ENCODE assay signal across 12 cellular contexts in the genomic region with DNA sequence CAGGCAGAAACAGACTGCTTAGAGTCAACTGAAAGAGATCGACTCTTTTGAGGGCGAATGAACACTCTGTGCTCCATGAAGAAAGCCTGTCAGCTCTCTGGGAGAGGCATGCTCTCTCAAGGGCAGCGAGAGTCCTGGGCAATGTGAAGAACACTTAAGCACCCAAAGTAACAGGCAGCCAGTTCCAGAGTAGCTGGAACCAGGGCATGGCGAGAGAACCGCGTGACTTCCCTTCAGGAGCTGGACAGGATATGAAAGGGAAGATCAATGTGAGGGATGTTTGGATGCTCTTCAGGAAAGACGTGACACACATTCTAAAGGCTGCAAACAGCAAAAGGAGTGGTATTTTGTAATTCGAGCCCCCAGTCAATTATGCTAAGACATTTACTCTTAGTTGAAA. TPM values are rescaled to one million over a fixed set of nuclear protein-coding genes. Genes with fewer than 3 reads are reported as not detected.
A peak's percentile ranks its signal among the peaks of the same experiment; 100 is the strongest.
DNase-seq lines count a peak whose midpoint lies in the region; ATAC-seq, FAIRE-seq and TF ChIP-seq lines count a peak whose summit lies in the region.
"Had no signal": no experiment of that assay in that cellular context is flagged by ENCODE, and none has a peak within 500 bp of the region (broad histone marks: within the 10 kb centered on the region; RNA-seq: fewer than 3 reads in every experiment).

No MANE protein-coding gene starts in this region.

- peaks cover 18% of the 10 kb centered on the region for H3K4me1 ChIP-seq in lower lobe of right lung
- peaks cover 0 to 18% (median 4%) of the 10 kb centered on the region in 4 donors for H3K4me1 ChIP-seq in stomach

- H3K4me3 ChIP-seq in lower lobe of right lung: no peak overlapping the region
- H3K4me3 ChIP-seq in stomach: peak overlapping the region in 2 of 4 donors; percentile 3 to 17

- no peak overlapping the region for H3K4me3 Mint-ChIP-seq in dendritic cell treated with granulocyte-macrophage colony-stimulating factor and Interleukin-4, amounts not matched to agents 40 ng/mL and 50 ng/mL, for 4 days
- H3K4me3 Mint-ChIP-seq in natural killer cell treated with Interleukin-12 subunit alpha and Interleukin-12 subunit beta and Interleukin-15 and Interleukin-18, amount 100 ng/mL, for 72 hours: no peak overlapping the region
- H3K4me3 Mint-ChIP-seq: CD8-positive, alpha-beta T cell had no signal

- H3K27me3 Mint-ChIP-seq in dendritic cell treated with granulocyte-macrophage colony-stimulating factor and Interleukin-4, amounts not matched to agents 40 ng/mL and 50 ng/mL, for 4 days: no peaks in the 10 kb centered on the region
- H3K27me3 Mint-ChIP-seq in natural killer cell treated with Interleukin-12 subunit alpha and Interleukin-12 subunit beta and Interleukin-15 and Interleukin-18, amount 100 ng/mL, for 72 hours: peaks cover 6 to 8% of the 10 kb centered on the region in 2 donors

- H3K9me3 ChIP-seq in lower lobe of right lung (no peaks in the 10 kb centered on the region), stomach (no peaks in the 10 kb centered on the region)

- no peaks in the 10 kb centered on the region for H3K36me3 Mint-ChIP-seq in dendritic cell treated with granulocyte-macrophage colony-stimulating factor and Interleukin-4, amounts not matched to agents 40 ng/mL and 50 ng/mL, for 4 days (ENCODE audit: low read depth)
- no peaks in the 10 kb centered on the region for H3K36me3 Mint-ChIP-seq in natural killer cell treated with Interleukin-12 subunit alpha and Interleukin-12 subunit beta and Interleukin-15 and Interleukin-18, amount 100 ng/mL, for 72 hours
- H3K36me3 Mint-ChIP-seq: CD8-positive, alpha-beta T cell had no signal

- peak; percentile 85 for FAIRE-seq in H54 (lab: Jason Lieb, UNC)
- FAIRE-seq: small intestine had no signal

- H3K27ac ChIP-seq in lower lobe of right lung (no peak overlapping the region), stomach (peak overlapping the region in 4 of 5 donors; percentile 42 to 75 (median 61))
- H3K27ac ChIP-seq: epithelial cell of prostate had no signal

- H3K36me3 ChIP-seq in lower lobe of right lung: no peaks in the 10 kb centered on the region
- H3K36me3 ChIP-seq in stomach: no peaks in the 10 kb centered on the region

- H3K4me1 Mint-ChIP-seq in dendritic cell treated with granulocyte-macrophage colony-stimulating factor and Interleukin-4, amounts not matched to agents 40 ng/mL and 50 ng/mL, for 4 days (ENCODE audit: low read depth): peaks cover 52% of the 10 kb centered on the region
- H3K4me1 Mint-ChIP-seq in natural killer cell treated with Interleukin-12 subunit alpha and Interleukin-12 subunit beta and Interleukin-15 and Interleukin-18, amount 100 ng/mL, for 72 hours (ENCODE audit: low read depth in 2 of 2): no peaks in the 10 kb centered on the region

- 41 to 54% (median 47%) methylated on average over 8 of the region's 8 CpGs for WGBS in stomach, 5 donors

- TF ChIP-seq EP300 in stomach (IDR thresholded peaks at IDR 0.05): no peak

- peak; percentile 79 to 93 for ATAC-seq in lower lobe of right lung
- no peak for ATAC-seq in natural killer cell treated with Interleukin-12 subunit alpha and Interleukin-12 subunit beta and Interleukin-15 and Interleukin-18, amount 100 ng/mL, for 72 hours
- ATAC-seq in HG03439 (IDR thresholded peaks at IDR 0.05; ENCODE audit: unreplicated experiment): no peak
- ATAC-seq in omental fat pad (ENCODE audit: low FRiP score): no peak
- ATAC-seq: CD8-positive, alpha-beta T cell had no signal

- intact Hi-C loops in dendritic cell treated with granulocyte-macrophage colony-stimulating factor and Interleukin-4, amounts not matched to agents 40 ng/mL and 50 ng/mL, for 4 days (cut with micrococcal nuclease): no loop called here
- intact Hi-C loops in lower lobe of right lung (cut with DNase I): no loop called here
- intact Hi-C loops in stomach (cut with DNase I; ENCODE audit: low total_unique reads): no loop called here

- TF ChIP-seq CTCF in lower lobe of right lung (IDR thresholded peaks at IDR 0.05) (no peak), stomach (IDR thresholded peaks at IDR 0.05) (no peak), omental fat pad (IDR thresholded peaks at IDR 0.05) (no peak)

- DNase-seq in H54 (ENCODE audit: insufficient read length, low spot score): no peak
- peak; percentile 49 for DNase-seq in lower lobe of right lung
- DNase-seq in stomach: no peak
- no peak for DNase-seq in natural killer cell treated with Interleukin-12 subunit alpha and Interleukin-12 subunit beta and Interleukin-15 and Interleukin-18, amount 100 ng/mL, for 72 hours (ENCODE audit: low spot score)
- DNase-seq in NCI-H2107 (lab: John Stamatoyannopoulos, UW): no peak
- DNase-seq in omental fat pad (ENCODE audit: low spot score): no peak
- DNase-seq: CD8-positive, alpha-beta T cell; small intestine had no signal

- H3K9me3 Mint-ChIP-seq in dendritic cell treated with granulocyte-macrophage colony-stimulating factor and Interleukin-4, amounts not matched to agents 40 ng/mL and 50 ng/mL, for 4 days: no peaks in the 10 kb centered on the region
- no peaks in the 10 kb centered on the region for H3K9me3 Mint-ChIP-seq in natural killer cell treated with Interleukin-12 subunit alpha and Interleukin-12 subunit beta and Interleukin-15 and Interleukin-18, amount 100 ng/mL, for 72 hours
- H3K9me3 Mint-ChIP-seq: CD8-positive, alpha-beta T cell had no signal

- peak overlapping the region; percentile 47 for H3K27ac Mint-ChIP-seq in dendritic cell treated with granulocyte-macrophage colony-stimulating factor and Interleukin-4, amounts not matched to agents 40 ng/mL and 50 ng/mL, for 4 days
- H3K27ac Mint-ChIP-seq in natural killer cell treated with Interleukin-12 subunit alpha and Interleukin-12 subunit beta and Interleukin-15 and Interleukin-18, amount 100 ng/mL, for 72 hours: no peak overlapping the region
- H3K27ac Mint-ChIP-seq: CD8-positive, alpha-beta T cell had no signal

- TF ChIP-seq POLR2A in H54 (IDR thresholded peaks at IDR 0.05; ENCODE audit: low read depth, low read length) (no peak), stomach (IDR thresholded peaks at IDR 0.05) (no peak)

- H3K27me3 ChIP-seq in lower lobe of right lung (ENCODE audit: low read depth): no peaks in the 10 kb centered on the region
- H3K27me3 ChIP-seq in stomach: no peaks in the 10 kb centered on the region

RNA-seq across cellular contexts. Expression of gene ADAMTS5, which starts 21.0 kb away (rescaled TPM):
- total RNA-seq in lower lobe of right lung (5.6 TPM), stomach (10 to 100 TPM in 2 of 5 donors, 1 to 10 TPM in 3; 1.4 to 52.0 (median 6.7) TPM), omental fat pad (10 to 100 TPM; 28.4 to 91.4 (median 47.4) TPM)
- 1 to 10 TPM in 2 of 3 donors, under 1 TPM in 1; 0.55 to 2.4 (median 2.2) TPM for polyA plus RNA-seq in stomach
- not detected for total RNA-seq in natural killer cell treated with Interleukin-12 subunit alpha and Interleukin-12 subunit beta and Interleukin-15 and Interleukin-18, amount 100 ng/mL, for 72 hours
- total RNA-seq: CD8-positive, alpha-beta T cell; T-helper 2 cell treated with Interferon-gamma antibody and Interleukin-4, amounts not matched to agents 100 ng/mL and 5 ng/mL, for 36 hours had no signal

Comparison
In these comparisons a context has a peak if more than half of its experiments do, and no peak if none do; other contexts are left out.
1. ATAC-seq: peak in lower lobe of right lung (2 of 2); none in natural killer cell treated with Interleukin-12 subunit alpha and Interleukin-12 subunit beta and Interleukin-15 and Interleukin-18, amount 100 ng/mL, for 72 hours (0 of 2), HG03439 (single experiment) and omental fat pad (single experiment).